Comparison of ENCODE assay signal across 1 cellular context in genomic region chr3:186079925-186080324, GRCh38.
TF ChIP-seq lines count a peak whose summit lies in the region.

No MANE protein-coding gene starts in this region.

TF ChIP-seq in H1, 55 proteins besides CTCF, POLR2A, EP300 and RAD21 (continued from another document):
- no peak for TF ChIP-seq CHD7 (IDR thresholded peaks at IDR 0.05; ENCODE audit: insufficient replicate concordance, low read length)
- TF ChIP-seq BCL11A (IDR thresholded peaks at IDR 0.05; ENCODE audit: low read depth in 2 of 2, low read length in 2 of 2): no peak
- no peak for TF ChIP-seq MAFK (IDR thresholded peaks at IDR 0.05; ENCODE audit: low read depth, low read length)
- no peak for TF ChIP-seq NRF1 (IDR thresholded peaks at IDR 0.05; ENCODE audit: low read depth, low read length)
- no peak for TF ChIP-seq USF2 (IDR thresholded peaks at IDR 0.05; ENCODE audit: low read length)
- no peak for TF ChIP-seq RNF2 (IDR thresholded peaks at IDR 0.05; ENCODE audit: borderline replicate concordance, low read depth, low read length, missing control alignments, poor library complexity, severe bottlenecking)
